ENCODE assay signal across 22 cellular contexts in genomic region chr13:33678084-33678483, GRCh38.
DNase-seq lines count a peak whose midpoint lies in the region; ATAC-seq and TF ChIP-seq lines count a peak whose summit lies in the region.
"Had no signal": no experiment of that assay in that cellular context is flagged by ENCODE, and none has a peak within 500 bp of the region (broad histone marks: within the 10 kb centered on the region; RNA-seq: fewer than 3 reads in every experiment).

No MANE protein-coding gene starts in this region.

- peak overlapping the region; percentile 68 for H3K4me3 ChIP-seq in OCI-LY3 (ENCODE audit: low read length)
- H3K4me3 ChIP-seq in body of pancreas: no peak overlapping the region
- no peak overlapping the region for H3K4me3 ChIP-seq in transverse colon
- H3K4me3 ChIP-seq in esophagus muscularis mucosa: no peak overlapping the region
- H3K4me3 ChIP-seq: Peyer's patch, psoas muscle, SK-N-MC, testis had no signal

- TF ChIP-seq EP300 in transverse colon (IDR thresholded peaks at IDR 0.05; ENCODE audit: low read depth): no peak
- no peak for TF ChIP-seq EP300 in esophagus muscularis mucosa (IDR thresholded peaks at IDR 0.05)

- no peaks in the 10 kb centered on the region for H3K9me3 Mint-ChIP-seq in stimulated activated naive CD8-positive, alpha-beta T cell treated with anti-CD3 and anti-CD28 coated beads, Interleukin-15, Interleukin-2, amounts not matched to agents 100 ng/mL and 50 ng/mL, for 24 hours
- no peaks in the 10 kb centered on the region for H3K9me3 Mint-ChIP-seq in stimulated activated naive CD8-positive, alpha-beta T cell treated with anti-CD3 and anti-CD28 coated beads, Interleukin-15, amount 100 ng/mL, for 72 hours
- H3K9me3 Mint-ChIP-seq: effector memory CD8-positive, alpha-beta T cell; memory B cell had no signal

- intact Hi-C loops in body of pancreas (cut with DNase I): no loop called here
- intact Hi-C loops in transverse colon (cut with DNase I; ENCODE audit: low total_unique reads): no loop called here
- intact Hi-C loops in esophagus muscularis mucosa (cut with DNase I): no loop called here

- in situ Hi-C loops in transverse colon (cut with MboI; ENCODE audit: low pct_ligation_motif_present in 1 of 4, low pct_unique_long_range_greater_than_20kb in 1 of 4, low sequenced_read_pairs in 3 of 4): no loop called here

- peak overlapping the region; percentile 48 for H3K27ac Mint-ChIP-seq in stimulated activated naive CD8-positive, alpha-beta T cell treated with anti-CD3 and anti-CD28 coated beads, Interleukin-15, Interleukin-2, amounts not matched to agents 100 ng/mL and 50 ng/mL, for 24 hours
- H3K27ac Mint-ChIP-seq in stimulated activated naive CD8-positive, alpha-beta T cell treated with anti-CD3 and anti-CD28 coated beads, Interleukin-15, amount 100 ng/mL, for 72 hours: no peak overlapping the region
- H3K27ac Mint-ChIP-seq: H9 had no signal

- no peak for TF ChIP-seq POLR2A in body of pancreas (IDR thresholded peaks at IDR 0.05)
- TF ChIP-seq POLR2A in transverse colon (IDR thresholded peaks at IDR 0.05): no peak
- TF ChIP-seq POLR2A in esophagus muscularis mucosa (IDR thresholded peaks at IDR 0.05; ENCODE audit: low read depth): no peak

- TF ChIP-seq CTCF in OCI-LY3 (IDR thresholded peaks at IDR 0.05; ENCODE audit: low read depth, low read length) (peak; percentile 82), body of pancreas (IDR thresholded peaks at IDR 0.05) (no peak), transverse colon (IDR thresholded peaks at IDR 0.05) (no peak), esophagus muscularis mucosa (IDR thresholded peaks at IDR 0.05) (no peak)

- no peak overlapping the region for H2AFZ ChIP-seq in OCI-LY3 (ENCODE audit: low read depth, low read length)

- no peaks in the 10 kb centered on the region for H3K9me3 ChIP-seq in OCI-LY3 (ENCODE audit: insufficient read depth, low read length)
- H3K9me3 ChIP-seq in body of pancreas: no peaks in the 10 kb centered on the region
- no peaks in the 10 kb centered on the region for H3K9me3 ChIP-seq in transverse colon
- H3K9me3 ChIP-seq in esophagus muscularis mucosa: no peaks in the 10 kb centered on the region
- H3K9me3 ChIP-seq: Peyer's patch, psoas muscle, testis had no signal

- peaks cover 5% of the 10 kb centered on the region for H3K27me3 Mint-ChIP-seq in stimulated activated naive CD8-positive, alpha-beta T cell treated with anti-CD3 and anti-CD28 coated beads, Interleukin-15, Interleukin-2, amounts not matched to agents 100 ng/mL and 50 ng/mL, for 24 hours
- H3K27me3 Mint-ChIP-seq in stimulated activated naive CD8-positive, alpha-beta T cell treated with anti-CD3 and anti-CD28 coated beads, Interleukin-15, amount 100 ng/mL, for 72 hours: no peaks in the 10 kb centered on the region
- H3K27me3 Mint-ChIP-seq: activated naive CD8-positive, alpha-beta T cell; effector memory CD8-positive, alpha-beta T cell; memory B cell had no signal

- H3K4me2 ChIP-seq in OCI-LY3 (ENCODE audit: low read length): peak overlapping the region; percentile 74

- peaks cover 13% of the 10 kb centered on the region; the same call in 1 of the 2 replicates for H3K27me3 ChIP-seq in OCI-LY3 (ENCODE audit: low read depth, low read length)
- no peaks in the 10 kb centered on the region for H3K27me3 ChIP-seq in body of pancreas
- H3K27me3 ChIP-seq in transverse colon: no peaks in the 10 kb centered on the region
- H3K27me3 ChIP-seq in esophagus muscularis mucosa: no peaks in the 10 kb centered on the region
- H3K27me3 ChIP-seq: Peyer's patch, testis had no signal

- no peak for ATAC-seq in stimulated activated naive CD8-positive, alpha-beta T cell treated with anti-CD3 and anti-CD28 coated beads, Interleukin-15, amount 100 ng/mL, for 72 hours
- no peak for ATAC-seq in body of pancreas
- no peak for ATAC-seq in HG03045 (IDR thresholded peaks at IDR 0.05; ENCODE audit: unreplicated experiment)
- ATAC-seq: psoas muscle had no signal

- no peaks in the 10 kb centered on the region for H3K36me3 ChIP-seq in OCI-LY3 (replicated peaks; ENCODE audit: low read depth, low read length)
- no peaks in the 10 kb centered on the region for H3K36me3 ChIP-seq in body of pancreas (replicated peaks in 1 of 2; ENCODE audit: insufficient read depth in 1 of 2, low read depth in 2 of 2)
- no peaks in the 10 kb centered on the region for H3K36me3 ChIP-seq in transverse colon
- no peaks in the 10 kb centered on the region for H3K36me3 ChIP-seq in esophagus muscularis mucosa
- H3K36me3 ChIP-seq: Peyer's patch had no signal

- H3K4me3 Mint-ChIP-seq in stimulated activated naive CD8-positive, alpha-beta T cell treated with anti-CD3 and anti-CD28 coated beads, Interleukin-15, Interleukin-2, amounts not matched to agents 100 ng/mL and 50 ng/mL, for 24 hours: no peak overlapping the region
- H3K4me3 Mint-ChIP-seq in stimulated activated naive CD8-positive, alpha-beta T cell treated with anti-CD3 and anti-CD28 coated beads, Interleukin-15, amount 100 ng/mL, for 72 hours: no peak overlapping the region
- H3K4me3 Mint-ChIP-seq: activated naive CD8-positive, alpha-beta T cell; H9 had no signal

- peaks cover 31% of the 10 kb centered on the region for H3K4me1 ChIP-seq in OCI-LY3 (ENCODE audit: low read length)
- H3K4me1 ChIP-seq in body of pancreas: peaks cover 41% of the 10 kb centered on the region
- peaks cover 5 to 40% (median 22%) of the 10 kb centered on the region in 4 donors for H3K4me1 ChIP-seq in transverse colon
- H3K4me1 ChIP-seq in esophagus muscularis mucosa: peaks cover 18 to 35% (median 24%) of the 10 kb centered on the region in 4 donors

- H3K9ac ChIP-seq in OCI-LY3 (ENCODE audit: low read length): no peak overlapping the region

- DNase-seq in stimulated activated naive CD8-positive, alpha-beta T cell treated with anti-CD3 and anti-CD28 coated beads, Interleukin-15, amount 100 ng/mL, for 72 hours: no peak
- no peak for DNase-seq in body of pancreas
- DNase-seq in transverse colon: no peak
- no peak for DNase-seq in SKM-1 treated with dmso at 0.1 percent for 144 hours (lab: John Stamatoyannopoulos, UW; ENCODE audit: unreplicated experiment)
- DNase-seq in esophagus muscularis mucosa (ENCODE audit: extremely low spot score): no peak
- DNase-seq: activated CD8-positive, alpha-beta memory T cell treated with anti-CD3 and anti-CD28 coated beads for 24 hours; DMS 273 treated with DMSO at 0.1 percent for 48 hours; effector memory CD8-positive, alpha-beta T cell; H9; kidney glomerular epithelial cell; NCI-H1930; Peyer's patch; psoas muscle; T1000; testis had no signal

- H3K27ac ChIP-seq in OCI-LY3 (ENCODE audit: low read length) (no peak overlapping the region), body of pancreas (peak overlapping the region in 3 of 4 donors; percentile 75 to 87 (median 84)), transverse colon (peak overlapping the region; percentile 72 to 76 (median 74)), esophagus muscularis mucosa (replicated peaks in 1 of 4) (no peak overlapping the region)
- H3K27ac ChIP-seq: psoas muscle, SK-N-MC, testis had no signal

- no peaks in the 10 kb centered on the region for H4K20me1 ChIP-seq in OCI-LY3 (ENCODE audit: insufficient read depth, low read length)

- 85 to 86% methylated on average over 8 to 9 of the region's 9 CpGs for WGBS in body of pancreas, 2 donors
- WGBS in transverse colon (ENCODE audit: low coverage in 1 of 2), 2 donors: 89 to 90% methylated on average over 6 to 9 of the region's 9 CpGs
- WGBS in esophagus muscularis mucosa: 92% methylated on average over 9 of the region's 9 CpGs

- peaks cover 38% of the 10 kb centered on the region for H3K4me1 Mint-ChIP-seq in stimulated activated naive CD8-positive, alpha-beta T cell treated with anti-CD3 and anti-CD28 coated beads, Interleukin-15, Interleukin-2, amounts not matched to agents 100 ng/mL and 50 ng/mL, for 24 hours (ENCODE audit: low read depth)
- peaks cover 27% of the 10 kb centered on the region for H3K4me1 Mint-ChIP-seq in stimulated activated naive CD8-positive, alpha-beta T cell treated with anti-CD3 and anti-CD28 coated beads, Interleukin-15, amount 100 ng/mL, for 72 hours

- H3K79me2 ChIP-seq in OCI-LY3 (ENCODE audit: low read length): no peaks in the 10 kb centered on the region

- peaks cover 6% of the 10 kb centered on the region for H3K36me3 Mint-ChIP-seq in stimulated activated naive CD8-positive, alpha-beta T cell treated with anti-CD3 and anti-CD28 coated beads, Interleukin-15, Interleukin-2, amounts not matched to agents 100 ng/mL and 50 ng/mL, for 24 hours (ENCODE audit: low read depth)
- H3K36me3 Mint-ChIP-seq: activated naive CD8-positive, alpha-beta T cell; CD14-positive monocyte; memory B cell had no signal

Comparison
In these comparisons a context has a peak if more than half of its experiments do, and no peak if none do; other contexts are left out.
1. H3K27ac ChIP-seq: peak in body of pancreas (3 of 4) and transverse colon (4 of 4); none in OCI-LY3 (single experiment) and esophagus muscularis mucosa (0 of 4).